In genomic region chr22:38759005-38759404, GRCh38 we compare ENCODE assay signal across 16 cellular contexts. TPM values are rescaled to one million over a fixed set of nuclear protein-coding genes. Genes with fewer than 3 reads are reported as not detected.
DNase-seq lines count a peak whose midpoint lies in the region; ATAC-seq and TF ChIP-seq lines count a peak whose summit lies in the region.
"Had no signal": no experiment of that assay in that cellular context is flagged by ENCODE, and none has a peak within 500 bp of the region (broad histone marks: within the 10 kb centered on the region; RNA-seq: fewer than 3 reads in every experiment).

No MANE protein-coding gene starts in this region.

- TF ChIP-seq CTCF in natural killer cell (IDR thresholded peaks at IDR 0.05): no peak

- H3K4me1 Mint-ChIP-seq in natural killer cell: peaks cover 34 to 39% of the 10 kb centered on the region in 2 donors
- peaks cover 24 to 30% of the 10 kb centered on the region in 2 donors for H3K4me1 Mint-ChIP-seq in natural killer cell treated with Interleukin-12 subunit alpha and Interleukin-12 subunit beta and Interleukin-15 and Interleukin-18, amount 100 ng/mL, for 72 hours (ENCODE audit: low read depth in 2 of 2)
- peaks cover 28% of the 10 kb centered on the region for H3K4me1 Mint-ChIP-seq in activated CD4-positive, alpha-beta memory T cell treated with anti-CD3 and anti-CD28 coated beads, Interleukin-2, amount 10 ng/mL, durations not matched to agents 7 days and 5 days

- ATAC-seq in natural killer cell (no peak), GM18498 (IDR thresholded peaks at IDR 0.05; ENCODE audit: unreplicated experiment) (no peak)
- no peak for ATAC-seq in natural killer cell treated with Interleukin-12 subunit alpha and Interleukin-12 subunit beta and Interleukin-15 and Interleukin-18, amount 100 ng/mL, for 72 hours
- ATAC-seq: Right ventricle myocardium inferior had no signal

- H3K27me3 ChIP-seq in layer of hippocampus (ENCODE audit: control insufficient read depth, insufficient read depth, low read length): no peaks in the 10 kb centered on the region
- H3K27me3 ChIP-seq: brain microvascular endothelial cell, thyroid gland had no signal

- POLR2A ChIA-PET in activated CD4-positive, alpha-beta memory T cell treated with anti-CD3 and anti-CD28 coated beads, Interleukin-2, amount 10 ng/mL, durations not matched to agents 7 days and 5 days (lab: Charles Lee): interaction anchor here (1.0 to 17.0 kb wide), 8 partner anchors 7 to 559 kb away, joined by 3 to 479 read pairs (median 7); partner anchors contain the start of gene GTPBP1

- no peaks in the 10 kb centered on the region for H3K27me3 Mint-ChIP-seq in natural killer cell (ENCODE audit: low read depth in 2 of 2)
- no peaks in the 10 kb centered on the region for H3K27me3 Mint-ChIP-seq in natural killer cell treated with Interleukin-12 subunit alpha and Interleukin-12 subunit beta and Interleukin-15 and Interleukin-18, amount 100 ng/mL, for 72 hours
- H3K27me3 Mint-ChIP-seq in activated CD4-positive, alpha-beta memory T cell treated with anti-CD3 and anti-CD28 coated beads, Interleukin-2, amount 10 ng/mL, durations not matched to agents 7 days and 5 days: no peaks in the 10 kb centered on the region

- no peak overlapping the region for H3K27ac Mint-ChIP-seq in natural killer cell
- no peak overlapping the region for H3K27ac Mint-ChIP-seq in natural killer cell treated with Interleukin-12 subunit alpha and Interleukin-12 subunit beta and Interleukin-15 and Interleukin-18, amount 100 ng/mL, for 72 hours
- peak overlapping the region; percentile 53 for H3K27ac Mint-ChIP-seq in activated CD4-positive, alpha-beta memory T cell treated with anti-CD3 and anti-CD28 coated beads, Interleukin-2, amount 10 ng/mL, durations not matched to agents 7 days and 5 days

- peak overlapping the region; percentile 47 for H3K4me3 Mint-ChIP-seq in natural killer cell
- no peak overlapping the region for H3K4me3 Mint-ChIP-seq in natural killer cell treated with Interleukin-12 subunit alpha and Interleukin-12 subunit beta and Interleukin-15 and Interleukin-18, amount 100 ng/mL, for 72 hours
- H3K4me3 Mint-ChIP-seq in activated CD4-positive, alpha-beta memory T cell treated with anti-CD3 and anti-CD28 coated beads, Interleukin-2, amount 10 ng/mL, durations not matched to agents 7 days and 5 days: no peak overlapping the region

- CTCF ChIA-PET in activated CD4-positive, alpha-beta memory T cell treated with anti-CD3 and anti-CD28 coated beads, Interleukin-2, amount 10 ng/mL, durations not matched to agents 7 days and 5 days (lab: Charles Lee): interaction anchor here (0.6 to 4.5 kb wide), 4 partner anchors 10 to 112 kb away, joined by 4 to 30 read pairs (median 5); no protein-coding TSS in a partner anchor

- H3K36me3 Mint-ChIP-seq in natural killer cell: peaks cover 7% of the 10 kb centered on the region
- no peaks in the 10 kb centered on the region for H3K36me3 Mint-ChIP-seq in natural killer cell treated with Interleukin-12 subunit alpha and Interleukin-12 subunit beta and Interleukin-15 and Interleukin-18, amount 100 ng/mL, for 72 hours
- peaks cover 24% of the 10 kb centered on the region for H3K36me3 Mint-ChIP-seq in activated CD4-positive, alpha-beta memory T cell treated with anti-CD3 and anti-CD28 coated beads, Interleukin-2, amount 10 ng/mL, durations not matched to agents 7 days and 5 days (ENCODE audit: low read depth)

- intact Hi-C loops in natural killer cell (cut with micrococcal nuclease): loop anchor here (5.0 to 10.0 kb wide), 2 partner anchors 33 to 254 kb away; partner anchors contain the start of genes DDX17 and DNAL4

- DNase-seq in natural killer cell (no peak), SIG-M5 (lab: John Stamatoyannopoulos, UW) (no peak), mucosa of gallbladder (ENCODE audit: low spot score) (no peak)
- no peak for DNase-seq in natural killer cell treated with Interleukin-12 subunit alpha and Interleukin-12 subunit beta and Interleukin-15 and Interleukin-18, amount 100 ng/mL, for 72 hours (ENCODE audit: low spot score)
- DNase-seq in activated CD4-positive, alpha-beta memory T cell treated with anti-CD3 and anti-CD28 coated beads, Interleukin-2, amount 10 ng/mL, durations not matched to agents 7 days and 5 days: no peak
- DNase-seq: brain microvascular endothelial cell, immature natural killer cell, NCI-H1930, NCI-H2227 treated with DMSO at 0.1 percent for 48 hours, thyroid gland had no signal

- H3K9me3 Mint-ChIP-seq in natural killer cell: no peaks in the 10 kb centered on the region
- H3K9me3 Mint-ChIP-seq in natural killer cell treated with Interleukin-12 subunit alpha and Interleukin-12 subunit beta and Interleukin-15 and Interleukin-18, amount 100 ng/mL, for 72 hours: no peaks in the 10 kb centered on the region
- H3K9me3 Mint-ChIP-seq in activated CD4-positive, alpha-beta memory T cell treated with anti-CD3 and anti-CD28 coated beads, Interleukin-2, amount 10 ng/mL, durations not matched to agents 7 days and 5 days: no peaks in the 10 kb centered on the region
- H3K9me3 Mint-ChIP-seq: activated T-cell treated with anti-CD3 and anti-CD28 coated beads, Interleukin-2, amount 50 U/mL, for 4 hours; immature natural killer cell had no signal

- peak overlapping the region; percentile 46 for H3K27ac ChIP-seq in layer of hippocampus (ENCODE audit: low read depth, low read length)
- H3K27ac ChIP-seq: brain microvascular endothelial cell, coronary artery, KMS-11, thyroid gland had no signal

RNA-seq across cellular contexts. Expression of gene SUN2, which starts 3.2 kb away (rescaled TPM):
- total RNA-seq in natural killer cell: 1,000 to 10,000 TPM in 1 of 3 donors, 100 to 1,000 TPM in 2; 882 to 1,056 (median 886) TPM
- total RNA-seq in natural killer cell treated with Interleukin-12 subunit alpha and Interleukin-12 subunit beta and Interleukin-15 and Interleukin-18, amount 100 ng/mL, for 72 hours: 100 to 1,000 TPM; 203 to 215 TPM
- total RNA-seq in activated CD4-positive, alpha-beta memory T cell treated with anti-CD3 and anti-CD28 coated beads, Interleukin-2, amount 10 ng/mL, durations not matched to agents 7 days and 5 days: 100 to 1,000 TPM; 498 to 500 TPM
- 129 TPM for total RNA-seq in mucosa of gallbladder

RNA-seq across cellular contexts. Expression of gene DNAL4, which starts 34.9 kb away (rescaled TPM):
- 1 to 10 TPM; 5.4 to 9.8 (median 6.2) TPM for total RNA-seq in natural killer cell
- 10 to 100 TPM in 1 of 2 donors, 1 to 10 TPM in 1; 9.0 to 11.0 TPM for total RNA-seq in natural killer cell treated with Interleukin-12 subunit alpha and Interleukin-12 subunit beta and Interleukin-15 and Interleukin-18, amount 100 ng/mL, for 72 hours
- total RNA-seq in activated CD4-positive, alpha-beta memory T cell treated with anti-CD3 and anti-CD28 coated beads, Interleukin-2, amount 10 ng/mL, durations not matched to agents 7 days and 5 days: 1 to 10 TPM; 8.0 to 8.4 TPM
- total RNA-seq in mucosa of gallbladder: 30.0 TPM

RNA-seq across cellular contexts. Expression of gene GTPBP1, which starts 53.3 kb away (rescaled TPM):
- total RNA-seq in natural killer cell (100 to 1,000 TPM; 236 to 259 (median 249) TPM), mucosa of gallbladder (67.1 TPM)
- 100 to 1,000 TPM; 135 to 192 TPM for total RNA-seq in natural killer cell treated with Interleukin-12 subunit alpha and Interleukin-12 subunit beta and Interleukin-15 and Interleukin-18, amount 100 ng/mL, for 72 hours
- total RNA-seq in activated CD4-positive, alpha-beta memory T cell treated with anti-CD3 and anti-CD28 coated beads, Interleukin-2, amount 10 ng/mL, durations not matched to agents 7 days and 5 days: 100 to 1,000 TPM; 111 to 114 TPM

RNA-seq across cellular contexts. Expression of gene JOSD1, which starts 58.3 kb away (rescaled TPM):
- total RNA-seq in natural killer cell: 100 to 1,000 TPM; 123 to 165 (median 128) TPM
- total RNA-seq in natural killer cell treated with Interleukin-12 subunit alpha and Interleukin-12 subunit beta and Interleukin-15 and Interleukin-18, amount 100 ng/mL, for 72 hours: 10 to 100 TPM; 53.6 to 62.3 TPM
- 100 to 1,000 TPM; 109 to 111 TPM for total RNA-seq in activated CD4-positive, alpha-beta memory T cell treated with anti-CD3 and anti-CD28 coated beads, Interleukin-2, amount 10 ng/mL, durations not matched to agents 7 days and 5 days
- total RNA-seq in mucosa of gallbladder: 75.4 TPM
